Comparison of ENCODE assay signal across 8 cellular contexts in the genomic region with DNA sequence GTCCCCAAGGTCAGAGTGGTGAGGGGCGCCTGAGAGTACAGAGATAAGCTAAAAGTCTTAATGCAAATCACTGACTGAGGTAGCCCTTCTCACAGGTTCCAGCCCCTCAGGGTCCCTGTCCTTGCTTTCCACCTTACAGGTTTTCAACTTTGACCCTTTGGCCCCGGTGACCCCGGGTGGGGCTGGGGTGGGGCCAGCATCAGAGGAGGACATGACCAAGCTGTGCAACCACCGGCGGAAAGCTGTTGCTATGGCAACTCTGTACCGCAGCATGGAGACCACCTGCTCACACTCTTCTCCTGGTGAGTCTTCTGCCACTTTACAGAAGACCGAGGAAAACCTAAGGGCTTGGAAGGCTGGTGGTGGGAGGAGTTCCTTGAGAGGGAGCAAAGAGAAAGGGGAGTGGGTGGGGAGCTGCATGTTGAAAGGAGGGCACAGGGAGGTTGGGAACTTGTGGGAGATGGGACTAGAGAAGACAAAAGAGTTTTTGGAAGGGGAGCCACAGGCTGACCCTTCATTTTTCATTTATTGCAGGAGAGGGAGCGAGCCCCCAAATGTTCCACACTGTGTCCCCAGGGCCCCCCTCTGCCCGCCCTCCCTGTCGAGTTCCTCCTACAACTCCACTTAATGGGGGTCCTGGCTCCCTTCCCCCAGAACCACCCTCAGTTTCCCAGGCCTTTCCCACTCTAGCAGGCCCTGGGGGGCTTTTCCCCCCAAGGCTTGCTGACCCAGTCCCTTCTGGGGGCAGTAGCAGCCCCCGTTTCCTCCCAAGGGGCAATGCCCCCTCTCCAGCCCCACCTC. TPM values are rescaled to one million over a fixed set of nuclear protein-coding genes. Genes with fewer than 3 reads are reported as not detected.
DNase-seq lines count a peak whose midpoint lies in the region; TF ChIP-seq lines count a peak whose summit lies in the region.
"Had no signal": no experiment of that assay in that cellular context is flagged by ENCODE, and none has a peak within 500 bp of the region (broad histone marks: within the 10 kb centered on the region; RNA-seq: fewer than 3 reads in every experiment).

No MANE protein-coding gene starts in this region.

- TF ChIP-seq POLR2A in esophagus muscularis mucosa (IDR thresholded peaks at IDR 0.05; ENCODE audit: low read depth): no peak

- no peaks in the 10 kb centered on the region for H4K20me1 ChIP-seq in GM23248 (ENCODE audit: insufficient read depth)

- no peak for TF ChIP-seq CTCF in esophagus muscularis mucosa (IDR thresholded peaks at IDR 0.05)

- peak overlapping the region; percentile 79; the same call in 1 of the 2 replicates for H3K27ac ChIP-seq in GM23248
- no peak overlapping the region for H3K27ac ChIP-seq in SJCRH30
- peak overlapping the region; percentile 95 to 99 (median 98) for H3K27ac ChIP-seq in esophagus muscularis mucosa (replicated peaks in 1 of 4)

- intact Hi-C loops in esophagus muscularis mucosa (cut with DNase I): no loop called here

- H3F3A ChIP-seq in GM23248 (ENCODE audit: insufficient read depth): peaks cover 41% of the 10 kb centered on the region

- H3K36me3 ChIP-seq in GM23248 (ENCODE audit: low read depth) (peaks cover 26% of the 10 kb centered on the region), SJCRH30 (peaks cover 45% of the 10 kb centered on the region), esophagus muscularis mucosa (peaks cover 37 to 61% (median 59%) of the 10 kb centered on the region in 4 donors), skeletal muscle satellite cell (ENCODE audit: insufficient read depth, low read length) (peaks cover 50% of the 10 kb centered on the region)

- no peak overlapping the region for H2AFZ ChIP-seq in GM23248

- 59 to 60% methylated on average over 11 of the region's 11 CpGs for WGBS in GM23248 (ENCODE audit: low coverage in 1 of 2, low lambda C conversion rate in 2 of 2, missing lambda C conversion rate in 2 of 2), 2 experiments
- WGBS in esophagus muscularis mucosa: 60% methylated on average over 9 of the region's 11 CpGs

- peaks cover 62% of the 10 kb centered on the region for H3K79me2 ChIP-seq in GM23248 (ENCODE audit: insufficient read depth)

- DNase-seq in GM23248: no peak
- peak; percentile 94 to 96 for DNase-seq in SJCRH30
- no peak for DNase-seq in esophagus muscularis mucosa (ENCODE audit: extremely low spot score)
- DNase-seq in HT-29 (ENCODE audit: low spot score): no peak
- no peak for DNase-seq in medulla oblongata (ENCODE audit: extremely low spot score)
- no peak for DNase-seq in islet precursor cell
- DNase-seq: NCI-H1417 had no signal

- H3K4me1 ChIP-seq in GM23248 (ENCODE audit: insufficient read depth) (peaks cover 23% of the 10 kb centered on the region), SJCRH30 (peaks cover 32% of the 10 kb centered on the region), esophagus muscularis mucosa (peaks cover 28 to 62% (median 50%) of the 10 kb centered on the region in 4 donors), skeletal muscle satellite cell (ENCODE audit: control insufficient read depth, insufficient read depth, low read length) (peaks cover 34% of the 10 kb centered on the region)

- H3K9ac ChIP-seq in GM23248 (peak overlapping the region; percentile 88), skeletal muscle satellite cell (ENCODE audit: low read depth, low read length) (peak overlapping the region; percentile 86)

- H3K27me3 ChIP-seq in GM23248 (replicated peaks; ENCODE audit: insufficient read depth) (no peaks in the 10 kb centered on the region), SJCRH30 (no peaks in the 10 kb centered on the region), esophagus muscularis mucosa (no peaks in the 10 kb centered on the region), skeletal muscle satellite cell (ENCODE audit: control insufficient read depth, insufficient read depth, low read length) (no peaks in the 10 kb centered on the region)

- in situ Hi-C loops in GM23248 (cut with MboI): no loop called here

- TF ChIP-seq EP300 in esophagus muscularis mucosa (IDR thresholded peaks at IDR 0.05): no peak

- peak overlapping the region; percentile 93 for H3K4me3 ChIP-seq in GM23248
- no peak overlapping the region for H3K4me3 ChIP-seq in SJCRH30
- peak overlapping the region in 1 of 4 donors; percentile 81 for H3K4me3 ChIP-seq in esophagus muscularis mucosa
- H3K4me3 ChIP-seq in skeletal muscle satellite cell (ENCODE audit: low read length): peak overlapping the region; percentile 85

- peak overlapping the region; percentile 91 for H3K4me2 ChIP-seq in GM23248 (ENCODE audit: unreplicated experiment)
- H3K4me2 ChIP-seq in skeletal muscle satellite cell (ENCODE audit: low read length): peak overlapping the region; percentile 92

- no peaks in the 10 kb centered on the region for H3K9me2 ChIP-seq in GM23248 (ENCODE audit: insufficient read depth)

- H3K9me3 ChIP-seq in GM23248 (ENCODE audit: low read depth) (no peaks in the 10 kb centered on the region), SJCRH30 (replicated peaks) (no peaks in the 10 kb centered on the region), esophagus muscularis mucosa (no peaks in the 10 kb centered on the region), skeletal muscle satellite cell (replicated peaks; ENCODE audit: low read length) (no peaks in the 10 kb centered on the region)

RNA-seq across cellular contexts. Expression of a gene that starts 2.4 kb away (rescaled TPM):
- total RNA-seq in GM23248 (2014; rRNA removed; shearing (Covaris generic)): 2.1 and 2.8 TPM in 2 replicates
- polyA plus RNA-seq in GM23248 (2016; fragmentation: Nextera tagmentation; extraction: Ambion mirVana): 9.7 and 13.0 TPM in 2 replicates
- 60.0 and 60.1 TPM in 2 replicates for total RNA-seq in SJCRH30 (2014; rRNA removed; shearing (Covaris generic))
- 10 to 100 TPM; 13.8 to 19.9 (median 16.9) TPM for total RNA-seq in esophagus muscularis mucosa
- 2.8 TPM in 2 replicates for total RNA-seq in skeletal muscle satellite cell (2012; rRNA removed)
- total RNA-seq in HT-29 (2014; rRNA removed; shearing (Covaris generic)): 18.0 and 23.0 TPM in 2 replicates

RNA-seq across cellular contexts. Expression of a gene that starts 4.7 kb away (rescaled TPM):
- 13.2 and 14.7 TPM in 2 replicates for total RNA-seq in GM23248 (2014; rRNA removed; shearing (Covaris generic))
- 36.6 and 42.5 TPM in 2 replicates for polyA plus RNA-seq in GM23248 (2016; fragmentation: Nextera tagmentation; extraction: Ambion mirVana)
- 68.0 and 91.1 TPM in 2 replicates for total RNA-seq in SJCRH30 (2014; rRNA removed; shearing (Covaris generic))
- total RNA-seq in esophagus muscularis mucosa: 10 to 100 TPM; 14.4 to 43.9 (median 24.4) TPM
- total RNA-seq in skeletal muscle satellite cell (2012; rRNA removed): 28.4 and 53.5 TPM in 2 replicates
- total RNA-seq in HT-29 (2014; rRNA removed; shearing (Covaris generic)): 26.9 and 39.0 TPM in 2 replicates

RNA-seq across cellular contexts. Expression of a gene that starts 22.0 kb away (rescaled TPM):
- 158 and 202 TPM in 2 replicates for total RNA-seq in GM23248 (2014; rRNA removed; shearing (Covaris generic))
- 141 and 144 TPM in 2 replicates for polyA plus RNA-seq in GM23248 (2016; fragmentation: Nextera tagmentation; extraction: Ambion mirVana)
- 63.5 and 83.3 TPM in 2 replicates for total RNA-seq in SJCRH30 (2014; rRNA removed; shearing (Covaris generic))
- 100 to 1,000 TPM; 161 to 243 (median 202) TPM for total RNA-seq in esophagus muscularis mucosa
- total RNA-seq in skeletal muscle satellite cell (2012; rRNA removed): 76.3 and 95.2 TPM in 2 replicates
- total RNA-seq in HT-29 (2014; rRNA removed; shearing (Covaris generic)): 58.6 and 62.3 TPM in 2 replicates

RNA-seq across cellular contexts. Expression of a gene that starts 24.8 kb away (rescaled TPM):
- total RNA-seq in GM23248 (2014; rRNA removed; shearing (Covaris generic)): under 0.01 and 0.11 TPM in 2 replicates
- polyA plus RNA-seq in GM23248 (2016; fragmentation: Nextera tagmentation; extraction: Ambion mirVana): 0.15 and 0.18 TPM in 2 replicates
- total RNA-seq in SJCRH30 (2014; rRNA removed; shearing (Covaris generic)): 0.41 and 0.47 TPM in 2 replicates
- total RNA-seq in esophagus muscularis mucosa: 1 to 10 TPM; 2.1 to 3.2 (median 2.4) TPM
- 0.25 TPM in 1 of 2 replicates, not detected in the other for total RNA-seq in skeletal muscle satellite cell (2012; rRNA removed)
- total RNA-seq in HT-29 (2014; rRNA removed; shearing (Covaris generic)): not detected in 2 replicates

RNA-seq across cellular contexts. Expression of a gene that starts 37.1 kb away (rescaled TPM):
- total RNA-seq in GM23248 (2014; rRNA removed; shearing (Covaris generic)): 184 and 198 TPM in 2 replicates
- 264 and 272 TPM in 2 replicates for polyA plus RNA-seq in GM23248 (2016; fragmentation: Nextera tagmentation; extraction: Ambion mirVana)
- total RNA-seq in SJCRH30 (2014; rRNA removed; shearing (Covaris generic)): 690 and 839 TPM in 2 replicates
- total RNA-seq in esophagus muscularis mucosa: 10 to 100 TPM; 53.2 to 81.0 (median 62.7) TPM
- total RNA-seq in skeletal muscle satellite cell (2012; rRNA removed): 111 and 120 TPM in 2 replicates
- 174 and 202 TPM in 2 replicates for total RNA-seq in HT-29 (2014; rRNA removed; shearing (Covaris generic))

Comparison
In these comparisons a context has a peak if more than half of its experiments do, and no peak if none do; other contexts are left out.
1. DNase-seq: peak in SJCRH30 (2 of 2); none in GM23248 (single experiment), esophagus muscularis mucosa (single experiment), HT-29 (single experiment), medulla oblongata (single experiment) and islet precursor cell (single experiment).